In genomic region chr10:103692421-103693069, GRCh38 we compare ENCODE assay signal across 8 cellular contexts.
A peak's percentile ranks its signal among the peaks of the same experiment; 100 is the strongest.
DNase-seq lines count a peak whose midpoint lies in the region; ATAC-seq and TF ChIP-seq lines count a peak whose summit lies in the region.

No MANE protein-coding gene starts in this region.

- peak overlapping the region in 1 of 2 donors; percentile 43 for H3K9ac ChIP-seq in colonic mucosa (ENCODE audit: low read depth in 2 of 2, low read length in 2 of 2)

- ATAC-seq in GM18511 (IDR thresholded peaks at IDR 0.05; ENCODE audit: unreplicated experiment) (peak; percentile 68), GM21619 (IDR thresholded peaks at IDR 0.05; ENCODE audit: unreplicated experiment) (peak; percentile 54)

- H3K27ac ChIP-seq in colonic mucosa (no peak overlapping the region), sigmoid colon (peak overlapping the region; percentile 6 to 43 (median 38))

- WGBS in sigmoid colon, 2 donors, result 29 to 61% methylated on average over 43 of the region's 43 CpGs

- no peak for TF ChIP-seq POLR2A in sigmoid colon (IDR thresholded peaks at IDR 0.05)

- no peaks in the 10 kb centered on the region for H3K36me3 ChIP-seq in colonic mucosa
- no peaks in the 10 kb centered on the region for H3K36me3 ChIP-seq in sigmoid colon

- peak; percentile 40 for DNase-seq in colonic mucosa
- no peak for DNase-seq in sigmoid colon
- no peak for DNase-seq in ureter (ENCODE audit: low spot score)
- no peak for DNase-seq in NCI-H226
- no peak for DNase-seq in GF-D8 (lab: John Stamatoyannopoulos, UW)

- no peak for TF ChIP-seq CTCF in colonic mucosa (IDR thresholded peaks at IDR 0.05)
- TF ChIP-seq CTCF in sigmoid colon (IDR thresholded peaks at IDR 0.05), result no peak

- no peaks in the 10 kb centered on the region for H3K27me3 ChIP-seq in colonic mucosa
- H3K27me3 ChIP-seq in sigmoid colon, result peaks cover 0 to 23% (median 0%) of the 10 kb centered on the region in 3 donors

- TF ChIP-seq RAD21 in Ishikawa (IDR thresholded peaks at IDR 0.05; ENCODE audit: low read depth), result no peak

- intact Hi-C loops in colonic mucosa (cut with DNase I), result no loop called here
- intact Hi-C loops in sigmoid colon (cut with DNase I), result no loop called here

- peaks cover 26% of the 10 kb centered on the region for H3K4me1 ChIP-seq in colonic mucosa
- H3K4me1 ChIP-seq in sigmoid colon, result peaks cover 0 to 33% (median 30%) of the 10 kb centered on the region in 4 donors

- peak overlapping the region; percentile 33 for H3K4me3 ChIP-seq in colonic mucosa
- peak overlapping the region; percentile 21 to 48 (median 42) for H3K4me3 ChIP-seq in sigmoid colon

- TF ChIP-seq EP300 in Ishikawa (IDR thresholded peaks at IDR 0.05; ENCODE audit: borderline replicate concordance) (no peak; the same call in 1 of the 2 replicates), sigmoid colon (IDR thresholded peaks at IDR 0.05) (no peak)

- H3K9me3 ChIP-seq in colonic mucosa, result no peaks in the 10 kb centered on the region
- no peaks in the 10 kb centered on the region for H3K9me3 ChIP-seq in sigmoid colon

TF ChIP-seq in Ishikawa, 13 proteins besides CTCF, POLR2A, EP300 and RAD21:
- TF ChIP-seq, protein P1, sequence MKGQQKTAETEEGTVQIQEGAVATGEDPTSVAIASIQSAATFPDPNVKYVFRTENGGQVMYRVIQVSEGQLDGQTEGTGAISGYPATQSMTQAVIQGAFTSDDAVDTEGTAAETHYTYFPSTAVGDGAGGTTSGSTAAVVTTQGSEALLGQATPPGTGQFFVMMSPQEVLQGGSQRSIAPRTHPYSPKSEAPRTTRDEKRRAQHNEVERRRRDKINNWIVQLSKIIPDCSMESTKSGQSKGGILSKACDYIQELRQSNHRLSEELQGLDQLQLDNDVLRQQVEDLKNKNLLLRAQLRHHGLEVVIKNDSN (IDR thresholded peaks at IDR 0.05), result no peak
- TF ChIP-seq TEAD4 (IDR thresholded peaks at IDR 0.05) (no peak), NFIC (IDR thresholded peaks at IDR 0.05) (0 out of 2 replicates have a peak, but pooled peaks have one; percentile 9), ZBTB7A (IDR thresholded peaks at IDR 0.05; ENCODE audit: low read depth) (peak; percentile 80)
